ENCODE assay signal across 8 cellular contexts in the genomic region with DNA sequence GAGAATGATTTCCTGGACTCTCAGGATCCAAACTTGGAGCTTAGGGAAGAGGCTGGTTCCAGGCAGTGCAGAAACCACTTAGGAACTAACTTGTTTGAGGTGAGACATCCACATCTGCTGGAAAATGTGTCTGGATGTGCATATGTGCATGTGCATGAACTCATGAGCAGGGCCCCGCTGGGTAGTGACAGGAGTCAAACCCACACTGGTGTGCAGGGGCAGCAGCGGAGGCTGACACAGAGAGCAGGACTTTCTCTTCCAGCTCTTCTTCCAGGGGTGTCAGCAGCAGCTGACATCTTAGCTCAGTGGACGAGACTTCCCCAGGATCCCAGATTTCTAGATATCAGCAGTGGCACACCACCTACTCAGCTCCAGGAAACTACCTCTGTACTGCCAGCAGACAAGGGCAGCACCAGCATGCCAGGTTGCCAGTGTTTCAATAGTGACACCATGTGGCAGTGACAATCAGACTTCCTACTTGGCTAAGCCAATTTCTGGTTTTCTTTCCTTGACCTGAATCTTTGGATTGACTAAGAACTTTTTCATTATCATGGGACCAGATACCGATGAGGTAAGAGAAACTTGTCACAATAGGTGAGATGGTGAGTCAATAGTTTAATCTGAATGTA.
A peak's percentile ranks its signal among the peaks of the same experiment; 100 is the strongest.
DNase-seq lines count a peak whose midpoint lies in the region; ATAC-seq and TF ChIP-seq lines count a peak whose summit lies in the region.

No MANE protein-coding gene starts in this region.

- DNase-seq in SK-N-SH, result peak; percentile 15
- no peak for DNase-seq in left lobe of liver (ENCODE audit: low spot score)

- ATAC-seq in left lobe of liver (peak; percentile 58), GM21786 (IDR thresholded peaks at IDR 0.05; ENCODE audit: unreplicated experiment) (no peak), GM19035 (IDR thresholded peaks at IDR 0.05; ENCODE audit: unreplicated experiment) (no peak), GM18511 (IDR thresholded peaks at IDR 0.05; ENCODE audit: unreplicated experiment) (no peak), HG03442 (IDR thresholded peaks at IDR 0.05; ENCODE audit: unreplicated experiment) (no peak)

- no peaks in the 10 kb centered on the region for H3K9me3 ChIP-seq in BLaER1
- no peaks in the 10 kb centered on the region for H3K9me3 ChIP-seq in HEK293 (ENCODE audit: control insufficient read depth, insufficient read depth, low read depth, low read length)
- H3K9me3 ChIP-seq in SK-N-SH, result no peaks in the 10 kb centered on the region

- no peaks in the 10 kb centered on the region for H3K79me2 ChIP-seq in SK-N-SH (ENCODE audit: insufficient read depth)

- H3K9ac ChIP-seq in BLaER1, result no peak overlapping the region
- no peak overlapping the region for H3K9ac ChIP-seq in SK-N-SH

- TF ChIP-seq EP300 in SK-N-SH (IDR thresholded peaks at IDR 0.05; ENCODE audit: borderline replicate concordance in 1 of 2, low read depth in 1 of 2, low read length in 1 of 2), result no peak

- TF ChIP-seq CTCF in HEK293 (tag by site-specific recombination; IDR thresholded peaks at IDR 0.05), result no peak
- TF ChIP-seq CTCF in SK-N-SH (IDR thresholded peaks at IDR 0.05), result peak; percentile 33; the same call in 1 of the 2 replicates

- H3K9me2 ChIP-seq in SK-N-SH, result no peaks in the 10 kb centered on the region

- no peaks in the 10 kb centered on the region for H3F3A ChIP-seq in SK-N-SH (replicated peaks; ENCODE audit: insufficient read depth)

- H3K4me2 ChIP-seq in BLaER1 (peak overlapping the region; percentile 36), SK-N-SH (no peak overlapping the region)

- H3K27ac ChIP-seq in BLaER1 (no peak overlapping the region), HEK293 (ENCODE audit: extremely low read depth, low read depth, low read length) (no peak overlapping the region), SK-N-SH (ENCODE audit: low read depth in 2 of 2, low read length in 1 of 2) (no peak overlapping the region)

- H3K36me3 ChIP-seq in BLaER1, result no peaks in the 10 kb centered on the region
- no peaks in the 10 kb centered on the region for H3K36me3 ChIP-seq in HEK293 (ENCODE audit: control insufficient read depth in 2 of 2, insufficient read depth in 1 of 2, low read length in 2 of 2)
- H3K36me3 ChIP-seq in SK-N-SH (replicated peaks in 1 of 2; ENCODE audit: control insufficient read depth in 1 of 2, insufficient read depth in 2 of 2, low read length in 1 of 2), result no peaks in the 10 kb centered on the region

- H2AFZ ChIP-seq in SK-N-SH (ENCODE audit: low read depth), result no peak overlapping the region

- CTCF ChIA-PET in HEK293 (lab: Yijun Ruan, JAX) (no interaction called here), SK-N-SH (lab: Yijun Ruan, JAX) (interaction anchor here (0.6 to 1.5 kb wide), 10 partner anchors 11 to 1461 kb away, joined by 3 to 10 read pairs (median 3); no protein-coding TSS in a partner anchor)

- POLR2A ChIA-PET in HEK293 (lab: Yijun Ruan, JAX), result no interaction called here
- POLR2A ChIA-PET in SK-N-SH (lab: Yijun Ruan, JAX), result no interaction called here

- H4K20me1 ChIP-seq in BLaER1 (no peaks in the 10 kb centered on the region), SK-N-SH (ENCODE audit: insufficient read depth) (no peaks in the 10 kb centered on the region)

- H3K4me3 ChIP-seq in BLaER1 (no peak overlapping the region), HEK293 (ENCODE audit: low read depth, low read length) (no peak overlapping the region), SK-N-SH (ENCODE audit: low read depth in 2 of 2, low read length in 1 of 2) (no peak overlapping the region)

- WGBS in SK-N-SH (ENCODE audit: low lambda C conversion rate), result 47% methylated on average over 2 of the region's 4 CpGs

- H3K4me1 ChIP-seq in BLaER1 (peaks cover 22% of the 10 kb centered on the region), HEK293 (ENCODE audit: control insufficient read depth, insufficient read depth, low read length) (no peaks in the 10 kb centered on the region), SK-N-SH (ENCODE audit: control insufficient read depth in 1 of 2, insufficient read depth in 2 of 2, low read depth in 1 of 2, low read length in 1 of 2) (peaks cover 0 to 11% of the 10 kb centered on the region in 2 experiments; a peak in 1 of 4 replicates)

- peak; percentile 74 for TF ChIP-seq RAD21 in SK-N-SH (IDR thresholded peaks at IDR 0.05; ENCODE audit: low read length)

- H3K27me3 ChIP-seq in BLaER1 (no peaks in the 10 kb centered on the region), SK-N-SH (ENCODE audit: insufficient read depth) (no peaks in the 10 kb centered on the region)

TF ChIP-seq in HEK293, 187 proteins besides CTCF, POLR2A, EP300 and RAD21 (continues in another document):
- TF ChIP-seq ZNF654 (tag by site-specific recombination; IDR thresholded peaks at IDR 0.05; ENCODE audit: low read depth) (peak; percentile 9; the same call in 1 of the 2 replicates), SP2 (tag by site-specific recombination; IDR thresholded peaks at IDR 0.05) (no peak)

TF ChIP-seq in SK-N-SH, 30 proteins besides CTCF, POLR2A, EP300 and RAD21:
- TF ChIP-seq SMC3 (IDR thresholded peaks at IDR 0.05; ENCODE audit: low read depth, low read length) (peak; percentile 39; the same call in 1 of the 2 replicates), ELF1 (IDR thresholded peaks at IDR 0.05) (no peak)
